11 cellular contexts compared by ENCODE assay signal in the genomic region with DNA sequence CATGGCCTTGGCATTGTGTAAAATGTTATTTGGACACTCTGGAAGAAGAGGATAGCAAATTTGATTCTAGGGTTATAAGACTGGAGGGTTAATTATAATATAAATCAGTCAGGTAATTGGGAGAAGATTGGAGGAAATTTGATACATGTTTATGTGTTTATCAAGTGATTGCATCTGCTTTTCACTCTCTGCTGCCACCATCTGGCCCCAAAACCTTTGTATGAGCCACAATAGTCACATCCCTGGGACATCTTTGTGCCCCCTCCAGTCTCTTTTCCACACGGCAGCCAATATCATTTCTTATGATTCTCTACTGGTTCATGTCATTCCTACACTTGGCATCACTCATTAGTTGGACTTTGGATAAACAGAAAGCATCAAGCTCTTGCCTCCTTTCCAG.
A peak's percentile ranks its signal among the peaks of the same experiment; 100 is the strongest.
DNase-seq lines count a peak whose midpoint lies in the region; ATAC-seq and TF ChIP-seq lines count a peak whose summit lies in the region.
"Had no signal": no experiment of that assay in that cellular context is flagged by ENCODE, and none has a peak within 500 bp of the region (broad histone marks: within the 10 kb centered on the region; RNA-seq: fewer than 3 reads in every experiment).

No MANE protein-coding gene starts in this region.

- H3K4me1 Mint-ChIP-seq in activated CD4-positive, alpha-beta T cell treated with anti-CD3 and anti-CD28 coated beads for 36 hours = no peaks in the 10 kb centered on the region
- H3K4me1 Mint-ChIP-seq: activated B cell treated with CpG ODN at 0.5 μM for 24 hours, B cell had no signal

- intact Hi-C loops in activated CD4-positive, alpha-beta T cell treated with anti-CD3 and anti-CD28 coated beads for 36 hours (cut with DNase I, micrococcal nuclease) = loop anchor here in 1 of 2 experiments (2.0 to 5.0 kb wide), 2 partner anchors 438 to 1144 kb away; no protein-coding TSS in a partner anchor

- H3K4me3 ChIP-seq in epithelial cell of esophagus (ENCODE audit: low read length) = no peak overlapping the region

- H3K9me3 Mint-ChIP-seq in activated CD4-positive, alpha-beta T cell treated with anti-CD3 and anti-CD28 coated beads for 36 hours (ENCODE audit: low read depth) = no peaks in the 10 kb centered on the region
- H3K9me3 Mint-ChIP-seq: activated B cell treated with CpG ODN at 0.5 μM for 24 hours had no signal

- H3K36me3 Mint-ChIP-seq in activated CD4-positive, alpha-beta T cell treated with anti-CD3 and anti-CD28 coated beads for 36 hours (ENCODE audit: low read depth) = no peaks in the 10 kb centered on the region

- peak; percentile 47 for DNase-seq in activated CD4-positive, alpha-beta T cell treated with anti-CD3 and anti-CD28 coated beads for 36 hours
- no peak for DNase-seq in activated CD4-positive, alpha-beta T cell treated with anti-CD3 and anti-CD28 coated beads for 1 hour
- DNase-seq in SK-MEL-5 (ENCODE audit: low read depth, low spot score) = peak; percentile 40
- DNase-seq in epithelial cell of esophagus (ENCODE audit: low read depth) = peak; percentile 2
- peak; percentile 17 for DNase-seq in stimulated activated CD4-positive, alpha-beta T cell treated with anti-CD3 and anti-CD28 coated beads, Interleukin-4, amount 100 ng/mL, for 24 hours
- DNase-seq in UCSD-AML1 (lab: John Stamatoyannopoulos, UW; ENCODE audit: unreplicated experiment) = no peak
- no peak for DNase-seq in DMS79 treated with DMSO at 0.1 percent for 48 hours (lab: John Stamatoyannopoulos, UW)
- DNase-seq in OCI-M1 (lab: John Stamatoyannopoulos, UW) = no peak
- DNase-seq: activated B cell treated with CpG ODN at 0.5 μM for 24 hours, NCI-H1092 treated with DMSO at 0.1 percent for 48 hours had no signal

- peaks cover 3% of the 10 kb centered on the region for H3K27me3 Mint-ChIP-seq in activated CD4-positive, alpha-beta T cell treated with anti-CD3 and anti-CD28 coated beads for 36 hours
- H3K27me3 Mint-ChIP-seq: activated B cell treated with CpG ODN at 0.5 μM for 24 hours, B cell had no signal

- no peak for TF ChIP-seq CTCF in epithelial cell of esophagus (IDR thresholded peaks at IDR 0.05; ENCODE audit: insufficient read depth, low read depth, low read length, missing control alignments)

- POLR2A ChIA-PET in activated CD4-positive, alpha-beta T cell treated with anti-CD3 and anti-CD28 coated beads for 36 hours (lab: Charles Lee) = no interaction called here

- no peak for ATAC-seq in activated CD4-positive, alpha-beta T cell treated with anti-CD3 and anti-CD28 coated beads for 36 hours

- H3K4me3 Mint-ChIP-seq in activated CD4-positive, alpha-beta T cell treated with anti-CD3 and anti-CD28 coated beads for 36 hours = no peak overlapping the region
- H3K4me3 Mint-ChIP-seq: activated B cell treated with CpG ODN at 0.5 μM for 24 hours, B cell had no signal

- CTCF ChIA-PET in activated CD4-positive, alpha-beta T cell treated with anti-CD3 and anti-CD28 coated beads for 36 hours (lab: Charles Lee) = interaction anchor here (0.6 to 0.9 kb wide), 2 partner anchors 51 to 876 kb away, joined by 3 read pairs; no protein-coding TSS in a partner anchor

- in situ Hi-C loops in SK-MEL-5 (cut with HindIII; ENCODE audit: low pct_unique_long_range_greater_than_20kb, low sequenced_read_pairs) = no loop called here

- no peak overlapping the region for H3K27ac Mint-ChIP-seq in activated CD4-positive, alpha-beta T cell treated with anti-CD3 and anti-CD28 coated beads for 36 hours
- H3K27ac Mint-ChIP-seq: activated B cell treated with CpG ODN at 0.5 μM for 24 hours, B cell had no signal

Comparison
In these comparisons a context has a peak if more than half of its experiments do, and no peak if none do; other contexts are left out.
1. DNase-seq: peak in activated CD4-positive, alpha-beta T cell treated with anti-CD3 and anti-CD28 coated beads for 36 hours (single experiment), SK-MEL-5 (single experiment), epithelial cell of esophagus (single experiment) and stimulated activated CD4-positive, alpha-beta T cell treated with anti-CD3 and anti-CD28 coated beads, Interleukin-4, amount 100 ng/mL, for 24 hours (single experiment); none in activated CD4-positive, alpha-beta T cell treated with anti-CD3 and anti-CD28 coated beads for 1 hour (single experiment), UCSD-AML1 (single experiment), DMS79 treated with DMSO at 0.1 percent for 48 hours (single experiment) and OCI-M1 (single experiment).